Comparison of ENCODE assay signal across 17 cellular contexts in genomic region chr12:12812163-12812562, GRCh38. TPM values are rescaled to one million over a fixed set of nuclear protein-coding genes. Genes with fewer than 3 reads are reported as not detected.
A peak's percentile ranks its signal among the peaks of the same experiment; 100 is the strongest.
DNase-seq lines count a peak whose midpoint lies in the region; ATAC-seq, FAIRE-seq and TF ChIP-seq lines count a peak whose summit lies in the region.
"Had no signal": no experiment of that assay in that cellular context is flagged by ENCODE, and none has a peak within 500 bp of the region (broad histone marks: within the 10 kb centered on the region; RNA-seq: fewer than 3 reads in every experiment).

No MANE protein-coding gene starts in this region.

- H3K4me3 ChIP-seq in AG09309 (ENCODE audit: control insufficient read depth, low read depth, low read length) = no peak overlapping the region
- no peak overlapping the region for H3K4me3 ChIP-seq in PC-9

- H3K4me2 ChIP-seq in PC-9 = peak overlapping the region; percentile 90

- no peak for TF ChIP-seq POLR2A in GM12891 (IDR thresholded peaks at IDR 0.05; ENCODE audit: low read depth, low read length)

- in situ Hi-C loops in G401 (cut with HindIII; ENCODE audit: low sequenced_read_pairs) = no loop called here

- TF ChIP-seq CTCF in AG09309 (IDR thresholded peaks at IDR 0.05; ENCODE audit: control insufficient read depth, insufficient read depth, low read depth, low read length, missing control alignments) (peak; percentile 7), PC-9 (conservative IDR thresholded peaks at IDR 0.05) (peak; percentile 70)

- H3K27ac ChIP-seq in PC-9 = peak overlapping the region; percentile 81
- H3K27ac ChIP-seq: KMS-11 had no signal

- intact Hi-C loops in PC-9 (cut with micrococcal nuclease; ENCODE audit: unreplicated experiment) (loop anchor here (1.0 to 2.0 kb wide), 4 partner anchors 23 to 212 kb away; no protein-coding TSS in a partner anchor), left colon (cut with DNase I, micrococcal nuclease) (no loop called here)

- H3K4me1 ChIP-seq in PC-9 (replicated peaks; ENCODE audit: insufficient read depth) = peaks cover 64% of the 10 kb centered on the region

- POLR2A ChIA-PET in PC-9 (lab: Charles Lee; ENCODE audit: unreplicated experiment) = interaction anchor here (0.6 to 1.1 kb wide), 6 partner anchors 32 to 435 kb away, joined by 4 to 9 read pairs (median 6); partner anchors contain the start of gene GPRC5A

- no peaks in the 10 kb centered on the region for H3K27me3 Mint-ChIP-seq in natural killer cell treated with Interleukin-12 subunit alpha and Interleukin-12 subunit beta and Interleukin-15 and Interleukin-18, amount 100 ng/mL, for 72 hours

- no peaks in the 10 kb centered on the region for H3K27me3 ChIP-seq in PC-9 (ENCODE audit: insufficient read depth, low read depth)

- no TSS peak for BruUV-seq in PC-9 (replicated peaks; lab: Mats Ljungman, UMichigan)

- CTCF ChIA-PET in PC-9 (lab: Charles Lee) = interaction anchor here (0.5 to 2.7 kb wide), 23 partner anchors 11 to 571 kb away, joined by 3 to 19 read pairs (median 4); partner anchors contain the start of gene GPRC5A

- no peaks in the 10 kb centered on the region for H3K9me3 ChIP-seq in PC-9 (ENCODE audit: insufficient read depth, low read depth)

- no peak overlapping the region for H3K4me3 Mint-ChIP-seq in natural killer cell treated with Interleukin-12 subunit alpha and Interleukin-12 subunit beta and Interleukin-15 and Interleukin-18, amount 100 ng/mL, for 72 hours

- peaks cover 40% of the 10 kb centered on the region for H3K79me2 ChIP-seq in PC-9 (ENCODE audit: low read depth)

- peak; percentile 34 for ATAC-seq in left colon
- no peak for ATAC-seq in natural killer cell treated with Interleukin-12 subunit alpha and Interleukin-12 subunit beta and Interleukin-15 and Interleukin-18, amount 100 ng/mL, for 72 hours
- ATAC-seq: CD8-positive, alpha-beta T cell had no signal

- H3F3A ChIP-seq in PC-9 (ENCODE audit: insufficient read depth, low read depth) = peaks cover 27% of the 10 kb centered on the region

- peaks cover 10% of the 10 kb centered on the region for H3K36me3 Mint-ChIP-seq in natural killer cell treated with Interleukin-12 subunit alpha and Interleukin-12 subunit beta and Interleukin-15 and Interleukin-18, amount 100 ng/mL, for 72 hours

- FAIRE-seq in GM12891 (lab: Jason Lieb, UNC) = no peak
- FAIRE-seq: HTR-8/SVneo had no signal

- DNase-seq in AG09309 (ENCODE audit: low read depth) = no peak
- DNase-seq in G401 (ENCODE audit: low spot score) = peak; percentile 29
- DNase-seq in PC-9 = peak; percentile 57 to 75
- no peak for DNase-seq in left colon
- no peak for DNase-seq in GM12891 (ENCODE audit: insufficient read length, low spot score)
- DNase-seq in natural killer cell treated with Interleukin-12 subunit alpha and Interleukin-12 subunit beta and Interleukin-15 and Interleukin-18, amount 100 ng/mL, for 72 hours (ENCODE audit: low spot score) = no peak
- DNase-seq in SIG-M5 treated with dmso at 0.1 percent for 504 hours (lab: John Stamatoyannopoulos, UW; ENCODE audit: unreplicated experiment) = no peak
- DNase-seq in cerebellar nuclear complex (lab: John Stamatoyannopoulos, UW) = no peak
- DNase-seq: AML-193; CD8-positive, alpha-beta T cell; H7; NCI-H1105 treated with DMSO at 0.1 percent for 48 hours; NCI-H187 treated with DMSO at 0.1 percent for 48 hours; NCI-H446; Right ventricle myocardium superior had no signal

- no peak overlapping the region for H2AFZ ChIP-seq in PC-9

- H4K20me1 ChIP-seq in PC-9 (ENCODE audit: insufficient read depth) = no peaks in the 10 kb centered on the region

- no peaks in the 10 kb centered on the region for H3K9me3 Mint-ChIP-seq in natural killer cell treated with Interleukin-12 subunit alpha and Interleukin-12 subunit beta and Interleukin-15 and Interleukin-18, amount 100 ng/mL, for 72 hours
- H3K9me3 Mint-ChIP-seq: CD8-positive, alpha-beta T cell had no signal

- peaks cover 31% of the 10 kb centered on the region for H3K36me3 ChIP-seq in PC-9 (ENCODE audit: low read depth)

- H3K9me2 ChIP-seq in PC-9 (ENCODE audit: insufficient read depth) = no peaks in the 10 kb centered on the region

- H3K27ac Mint-ChIP-seq in natural killer cell treated with Interleukin-12 subunit alpha and Interleukin-12 subunit beta and Interleukin-15 and Interleukin-18, amount 100 ng/mL, for 72 hours = no peak overlapping the region

- H3K4me1 Mint-ChIP-seq in natural killer cell treated with Interleukin-12 subunit alpha and Interleukin-12 subunit beta and Interleukin-15 and Interleukin-18, amount 100 ng/mL, for 72 hours (ENCODE audit: low read depth in 2 of 2) = peaks cover 44 to 59% of the 10 kb centered on the region in 2 donors

TF ChIP-seq in GM12891, 5 proteins besides CTCF, POLR2A, EP300 and RAD21:
- TF ChIP-seq PAX5 (IDR thresholded peaks at IDR 0.05; ENCODE audit: insufficient read depth, low read length, severe bottlenecking) (no peak), POLR2AphosphoS5 (IDR thresholded peaks at IDR 0.05; ENCODE audit: low read depth, low read length) (no peak), TAF1 (IDR thresholded peaks at IDR 0.05; ENCODE audit: low read depth, low read length) (no peak), SPI1 (IDR thresholded peaks at IDR 0.05; ENCODE audit: low read depth, low read length) (no peak), POU2F2 (IDR thresholded peaks at IDR 0.05; ENCODE audit: low read depth, low read length) (no peak)

RNA-seq across cellular contexts. Expression of gene DDX47, which starts 1.0 kb away (rescaled TPM):
- total RNA-seq in G401 (2014; rRNA removed; shearing (Covaris generic)) = 117 and 172 TPM in 2 replicates
- total RNA-seq in PC-9 (2021) = 192 and 196 TPM in 2 replicates
- total RNA-seq in left colon = 10 to 100 TPM; 30.5 to 31.0 TPM
- polyA plus RNA-seq in GM12891 (2012; ENCODE audit: low read depth, missing spikeins) = 50.6 TPM
- total RNA-seq in natural killer cell treated with Interleukin-12 subunit alpha and Interleukin-12 subunit beta and Interleukin-15 and Interleukin-18, amount 100 ng/mL, for 72 hours = 10 to 100 TPM; 79.2 to 81.3 TPM

RNA-seq across cellular contexts. Expression of gene APOLD1, which starts 26.7 kb away (rescaled TPM):
- total RNA-seq in G401 (2014; rRNA removed; shearing (Covaris generic)) = 31.6 and 39.5 TPM in 2 replicates
- total RNA-seq in PC-9 (2021) = 23.3 and 24.9 TPM in 2 replicates
- 1 to 10 TPM; 2.6 to 6.7 TPM for total RNA-seq in left colon
- polyA plus RNA-seq in GM12891 (2012; ENCODE audit: low read depth, missing spikeins) = 2.5 TPM
- total RNA-seq in natural killer cell treated with Interleukin-12 subunit alpha and Interleukin-12 subunit beta and Interleukin-15 and Interleukin-18, amount 100 ng/mL, for 72 hours = 1 to 10 TPM in 1 of 2 donors, under 1 TPM in 1; 0.90 to 3.3 TPM

Comparison
In these comparisons a context has a peak if more than half of its experiments do, and no peak if none do; other contexts are left out.
1. DNase-seq: peak in G401 (single experiment) and PC-9 (2 of 2); none in AG09309 (single experiment), left colon (0 of 2), GM12891 (single experiment), natural killer cell treated with Interleukin-12 subunit alpha and Interleukin-12 subunit beta and Interleukin-15 and Interleukin-18, amount 100 ng/mL, for 72 hours (single experiment), SIG-M5 treated with dmso at 0.1 percent for 504 hours (single experiment) and cerebellar nuclear complex (0 of 2).